16 cellular contexts compared by ENCODE assay signal in the genomic region with DNA sequence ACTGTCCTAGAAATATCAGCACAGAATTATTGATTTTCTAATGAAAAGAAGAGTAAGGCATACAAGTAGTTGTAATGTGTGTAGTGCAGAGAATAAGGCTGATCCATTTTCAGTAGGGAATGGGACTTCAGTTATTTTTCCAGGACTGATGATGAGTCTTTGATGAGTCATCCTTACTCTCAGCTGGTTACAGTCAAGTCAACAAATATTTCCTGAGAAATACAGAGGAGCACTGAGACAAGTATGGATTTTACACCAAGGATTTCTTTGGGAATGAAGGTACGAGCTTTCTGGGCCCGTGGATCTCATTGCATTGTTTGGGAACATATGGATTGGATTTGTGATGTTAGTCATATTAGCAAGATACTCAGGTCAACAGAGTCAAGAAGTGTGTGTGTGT.
DNase-seq lines count a peak whose midpoint lies in the region; ATAC-seq, FAIRE-seq and TF ChIP-seq lines count a peak whose summit lies in the region.
"Had no signal": no experiment of that assay in that cellular context is flagged by ENCODE, and none has a peak within 500 bp of the region (broad histone marks: within the 10 kb centered on the region; RNA-seq: fewer than 3 reads in every experiment).

No MANE protein-coding gene starts in this region.

- no peak overlapping the region for H3K4me2 ChIP-seq in SK-N-SH

- H3K4me3 ChIP-seq in SK-N-SH (ENCODE audit: low read depth in 2 of 2, low read length in 1 of 2) (no peak overlapping the region), fibroblast of villous mesenchyme (ENCODE audit: low read depth, low read length) (no peak overlapping the region), esophagus muscularis mucosa (no peak overlapping the region)
- H3K4me3 ChIP-seq: pancreas had no signal

- H3K4me1 ChIP-seq in SK-N-SH (ENCODE audit: control insufficient read depth in 1 of 2, insufficient read depth in 2 of 2, low read depth in 1 of 2, low read length in 1 of 2) = no peaks in the 10 kb centered on the region
- no peaks in the 10 kb centered on the region for H3K4me1 ChIP-seq in esophagus muscularis mucosa
- H3K4me1 ChIP-seq: pancreas had no signal

- 3% methylated on average over 2 of the region's 2 CpGs for WGBS in SK-N-SH (ENCODE audit: low lambda C conversion rate)
- 55% methylated on average over 2 of the region's 2 CpGs for WGBS in esophagus muscularis mucosa

- H3K9me2 ChIP-seq in SK-N-SH = no peaks in the 10 kb centered on the region

- H3K79me2 ChIP-seq in SK-N-SH (ENCODE audit: insufficient read depth) = no peaks in the 10 kb centered on the region

- intact Hi-C loops in esophagus muscularis mucosa (cut with DNase I) = no loop called here

- DNase-seq in SK-N-SH (no peak), RWPE1 (ENCODE audit: low spot score) (peak; percentile 38), fibroblast of villous mesenchyme (ENCODE audit: low read depth) (peak; percentile 27), urothelium cell line (ENCODE audit: low spot score) (peak; percentile 46), esophagus muscularis mucosa (ENCODE audit: extremely low spot score) (no peak), hepatic stellate cell (ENCODE audit: low spot score) (no peak)
- DNase-seq: activated CD8-positive, alpha-beta T cell treated with anti-CD3 and anti-CD28 coated beads for 36 hours; CD8-positive, alpha-beta memory T cell; hippocampal formation; NCI-H345; pancreas; stimulated activated naive CD4-positive, alpha-beta T cell treated with Interleukin-2 at 50 U/mL for 16 hours had no signal

- no peak overlapping the region for H3K27ac ChIP-seq in SK-N-SH (ENCODE audit: low read depth in 2 of 2, low read length in 1 of 2)
- H3K27ac ChIP-seq in RWPE1 = no peak overlapping the region
- H3K27ac ChIP-seq in esophagus muscularis mucosa (replicated peaks in 1 of 4) = no peak overlapping the region
- H3K27ac ChIP-seq: 22Rv1, pancreas had no signal

- FAIRE-seq in urothelium cell line (lab: Jason Lieb, UNC) = no peak
- FAIRE-seq: pancreas had no signal

- no peak overlapping the region for H3K9ac ChIP-seq in SK-N-SH

- no peaks in the 10 kb centered on the region for H3F3A ChIP-seq in SK-N-SH (replicated peaks; ENCODE audit: insufficient read depth)

- no peak overlapping the region for H2AFZ ChIP-seq in SK-N-SH (ENCODE audit: low read depth)

- POLR2A ChIA-PET in SK-N-SH (lab: Yijun Ruan, JAX) = no interaction called here
- POLR2A ChIA-PET in RWPE1 (lab: Yijun Ruan, JAX; ENCODE audit: low non-redundant PET) = no interaction called here

- TF ChIP-seq CTCF in SK-N-SH (IDR thresholded peaks at IDR 0.05) (no peak), RWPE1 (conservative IDR thresholded peaks at IDR 0.05; ENCODE audit: low read depth) (no peak), fibroblast of villous mesenchyme (IDR thresholded peaks at IDR 0.05; ENCODE audit: insufficient read depth, low read depth, low read length) (no peak), esophagus muscularis mucosa (IDR thresholded peaks at IDR 0.05) (no peak)

- H3K27me3 ChIP-seq in SK-N-SH (ENCODE audit: insufficient read depth) (no peaks in the 10 kb centered on the region), esophagus muscularis mucosa (peaks cover 0 to 4% (median 0%) of the 10 kb centered on the region in 4 donors)
- H3K27me3 ChIP-seq: pancreas had no signal

- no peaks in the 10 kb centered on the region for H4K20me1 ChIP-seq in SK-N-SH (ENCODE audit: insufficient read depth)

- no peak for TF ChIP-seq EP300 in SK-N-SH (IDR thresholded peaks at IDR 0.05; ENCODE audit: borderline replicate concordance in 1 of 2, low read depth in 1 of 2, low read length in 1 of 2)
- no peak for TF ChIP-seq EP300 in esophagus muscularis mucosa (IDR thresholded peaks at IDR 0.05)

- TF ChIP-seq RAD21 in SK-N-SH (IDR thresholded peaks at IDR 0.05; ENCODE audit: low read length) = no peak

- ATAC-seq in SK-N-SH treated with all-trans-retinoic acid at 6 μM for 48 hours (no peak), GM19397 (IDR thresholded peaks at IDR 0.05; ENCODE audit: unreplicated experiment) (no peak)
- ATAC-seq: activated CD8-positive, alpha-beta T cell treated with anti-CD3 and anti-CD28 coated beads for 36 hours; esophagus mucosa had no signal

- CTCF ChIA-PET in SK-N-SH (lab: Yijun Ruan, JAX) = no interaction called here
- CTCF ChIA-PET in RWPE1 (lab: Yijun Ruan, JAX) = no interaction called here

- H3K9me3 ChIP-seq in SK-N-SH (no peaks in the 10 kb centered on the region), esophagus muscularis mucosa (no peaks in the 10 kb centered on the region)
- H3K9me3 ChIP-seq: pancreas had no signal

- no peak for TF ChIP-seq POLR2A in esophagus muscularis mucosa (IDR thresholded peaks at IDR 0.05; ENCODE audit: low read depth)

- H3K36me3 ChIP-seq in SK-N-SH (replicated peaks in 1 of 2; ENCODE audit: control insufficient read depth in 1 of 2, insufficient read depth in 2 of 2, low read length in 1 of 2) (no peaks in the 10 kb centered on the region), esophagus muscularis mucosa (no peaks in the 10 kb centered on the region)
- H3K36me3 ChIP-seq: pancreas had no signal

TF ChIP-seq in SK-N-SH, 30 proteins besides CTCF, POLR2A, EP300 and RAD21:
- TF ChIP-seq RCOR1 (IDR thresholded peaks at IDR 0.05; ENCODE audit: low read length) = no peak
- TF ChIP-seq TCF12 (IDR thresholded peaks at IDR 0.05) = no peak
- no peak for TF ChIP-seq RXRA (IDR thresholded peaks at IDR 0.05; ENCODE audit: borderline replicate concordance, low read depth)
- TF ChIP-seq FOSL2 (IDR thresholded peaks at IDR 0.05; ENCODE audit: borderline replicate concordance, low read depth) = peak; percentile 29; the same call in 1 of the 2 replicates
- TF ChIP-seq JUND (IDR thresholded peaks at IDR 0.05) = 0 out of 2 replicates have a peak, but pooled peaks have one; percentile 10

TF ChIP-seq in SK-N-SH treated with all-trans-retinoic acid at 6 μM for 48 hours, 23 proteins besides CTCF, POLR2A, EP300 and RAD21 (continues in another document):
- TF ChIP-seq ZFP30 (CRISPR knock-in tag; IDR thresholded peaks at IDR 0.05) (no peak), POU6F1 (CRISPR knock-in tag; IDR thresholded peaks at IDR 0.05; ENCODE audit: borderline replicate concordance, low read depth) (no peak), CREB5 (CRISPR knock-in tag; IDR thresholded peaks at IDR 0.05; ENCODE audit: low read depth) (no peak), OSR1 (CRISPR knock-in tag; IDR thresholded peaks at IDR 0.05) (no peak), CSRNP3 (CRISPR knock-in tag; IDR thresholded peaks at IDR 0.05) (no peak), PATZ1 (CRISPR knock-in tag; IDR thresholded peaks at IDR 0.05; ENCODE audit: borderline replicate concordance) (no peak), SNAI2 (CRISPR knock-in tag; IDR thresholded peaks at IDR 0.05) (no peak), ZNF565 (CRISPR knock-in tag; conservative IDR thresholded peaks at IDR 0.05; ENCODE audit: low read depth) (no peak), GLIS3 (CRISPR knock-in tag; IDR thresholded peaks at IDR 0.05) (no peak), TCF4 (CRISPR knock-in tag; IDR thresholded peaks at IDR 0.05; ENCODE audit: borderline replicate concordance) (no peak)

Comparison
In these comparisons a context has a peak if more than half of its experiments do, and no peak if none do; other contexts are left out.
1. DNase-seq: peak in RWPE1 (single experiment), fibroblast of villous mesenchyme (single experiment) and urothelium cell line (single experiment); none in SK-N-SH (single experiment), esophagus muscularis mucosa (single experiment) and hepatic stellate cell (single experiment).